1 cellular context compared by ENCODE assay signal in genomic region chr19:48955308-48955958, GRCh38.
TF ChIP-seq lines count a peak whose summit lies in the region.

No MANE protein-coding gene starts in this region.

TF ChIP-seq in HepG2, 621 proteins besides CTCF, POLR2A, EP300 and RAD21:
- 0 out of 2 replicates have a peak, but pooled peaks have one; percentile 2 for TF ChIP-seq KAT7 (CRISPR knock-in tag; IDR thresholded peaks at IDR 0.05; ENCODE audit: borderline replicate concordance)
- no peak for TF ChIP-seq KMT2B (CRISPR knock-in tag; IDR thresholded peaks at IDR 0.05)
- TF ChIP-seq, protein P1, sequence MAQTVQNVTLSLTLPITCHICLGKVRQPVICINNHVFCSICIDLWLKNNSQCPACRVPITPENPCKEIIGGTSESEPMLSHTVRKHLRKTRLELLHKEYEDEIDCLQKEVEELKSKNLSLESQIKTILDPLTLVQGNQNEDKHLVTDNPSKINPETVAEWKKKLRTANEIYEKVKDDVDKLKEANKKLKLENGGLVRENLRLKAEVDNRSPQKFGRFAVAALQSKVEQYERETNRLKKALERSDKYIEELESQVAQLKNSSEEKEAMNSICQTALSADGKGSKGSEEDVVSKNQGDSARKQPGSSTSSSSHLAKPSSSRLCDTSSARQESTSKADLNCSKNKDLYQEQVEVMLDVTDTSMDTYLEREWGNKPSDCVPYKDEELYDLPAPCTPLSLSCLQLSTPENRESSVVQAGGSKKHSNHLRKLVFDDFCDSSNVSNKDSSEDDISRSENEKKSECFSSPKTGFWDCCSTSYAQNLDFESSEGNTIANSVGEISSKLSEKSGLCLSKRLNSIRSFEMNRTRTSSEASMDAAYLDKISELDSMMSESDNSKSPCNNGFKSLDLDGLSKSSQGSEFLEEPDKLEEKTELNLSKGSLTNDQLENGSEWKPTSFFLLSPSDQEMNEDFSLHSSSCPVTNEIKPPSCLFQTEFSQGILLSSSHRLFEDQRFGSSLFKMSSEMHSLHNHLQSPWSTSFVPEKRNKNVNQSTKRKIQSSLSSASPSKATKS (CRISPR knock-in tag; IDR thresholded peaks at IDR 0.05) = no peak
- 0 out of 2 replicates have a peak, but pooled peaks have one; percentile 22 for TF ChIP-seq DPF2 (CRISPR knock-in tag; IDR thresholded peaks at IDR 0.05; ENCODE audit: borderline replicate concordance, low read depth)
- 0 out of 2 replicates have a peak, but pooled peaks have one; percentile 32 for TF ChIP-seq ZNF782 (CRISPR knock-in tag; IDR thresholded peaks at IDR 0.05; ENCODE audit: borderline replicate concordance)
- 0 out of 2 replicates have a peak, but pooled peaks have one; percentile 18 for TF ChIP-seq ISL2 (CRISPR knock-in tag; IDR thresholded peaks at IDR 0.05)
- 0 out of 2 replicates have a peak, but pooled peaks have one; percentile 28 for TF ChIP-seq SRY (CRISPR knock-in tag; IDR thresholded peaks at IDR 0.05)
- peak; percentile 37; the same call in 1 of the 2 replicates for TF ChIP-seq KDM5A (IDR thresholded peaks at IDR 0.05; ENCODE audit: borderline replicate concordance, low read length)
- no peak for TF ChIP-seq FOSL1 (CRISPR knock-in tag; IDR thresholded peaks at IDR 0.05; ENCODE audit: borderline replicate concordance)
- no peak for TF ChIP-seq EED (CRISPR knock-in tag; IDR thresholded peaks at IDR 0.05)
- no peak for TF ChIP-seq ZSCAN21 (CRISPR knock-in tag; IDR thresholded peaks at IDR 0.05; ENCODE audit: borderline replicate concordance)
- TF ChIP-seq, protein P2, sequence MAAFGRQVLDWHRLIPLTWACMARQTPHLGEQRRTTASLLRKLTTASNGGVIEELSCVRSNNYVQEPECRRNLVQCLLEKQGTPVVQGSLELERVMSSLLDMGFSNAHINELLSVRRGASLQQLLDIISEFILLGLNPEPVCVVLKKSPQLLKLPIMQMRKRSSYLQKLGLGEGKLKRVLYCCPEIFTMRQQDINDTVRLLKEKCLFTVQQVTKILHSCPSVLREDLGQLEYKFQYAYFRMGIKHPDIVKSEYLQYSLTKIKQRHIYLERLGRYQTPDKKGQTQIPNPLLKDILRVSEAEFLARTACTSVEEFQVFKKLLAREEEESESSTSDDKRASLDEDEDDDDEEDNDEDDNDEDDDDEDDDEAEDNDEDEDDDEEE (CRISPR knock-in tag; IDR thresholded peaks at IDR 0.05) = no peak
- TF ChIP-seq AGO2 (optimal IDR thresholded peaks at IDR 0.05; ENCODE audit: low read depth, low read length) = peak; percentile 16
- no peak for TF ChIP-seq NFIC (IDR thresholded peaks at IDR 0.05; ENCODE audit: low read length)
- TF ChIP-seq, protein P3, sequence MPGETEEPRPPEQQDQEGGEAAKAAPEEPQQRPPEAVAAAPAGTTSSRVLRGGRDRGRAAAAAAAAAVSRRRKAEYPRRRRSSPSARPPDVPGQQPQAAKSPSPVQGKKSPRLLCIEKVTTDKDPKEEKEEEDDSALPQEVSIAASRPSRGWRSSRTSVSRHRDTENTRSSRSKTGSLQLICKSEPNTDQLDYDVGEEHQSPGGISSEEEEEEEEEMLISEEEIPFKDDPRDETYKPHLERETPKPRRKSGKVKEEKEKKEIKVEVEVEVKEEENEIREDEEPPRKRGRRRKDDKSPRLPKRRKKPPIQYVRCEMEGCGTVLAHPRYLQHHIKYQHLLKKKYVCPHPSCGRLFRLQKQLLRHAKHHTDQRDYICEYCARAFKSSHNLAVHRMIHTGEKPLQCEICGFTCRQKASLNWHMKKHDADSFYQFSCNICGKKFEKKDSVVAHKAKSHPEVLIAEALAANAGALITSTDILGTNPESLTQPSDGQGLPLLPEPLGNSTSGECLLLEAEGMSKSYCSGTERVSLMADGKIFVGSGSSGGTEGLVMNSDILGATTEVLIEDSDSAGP (CRISPR knock-in tag; IDR thresholded peaks at IDR 0.05; ENCODE audit: borderline replicate concordance) = peak; percentile 8; the same call in 1 of the 2 replicates
- no peak; the same call in 1 of the 2 replicates for TF ChIP-seq ZMAT3 (CRISPR knock-in tag; conservative IDR thresholded peaks at IDR 0.05)
- TF ChIP-seq ZNF616 (CRISPR knock-in tag; IDR thresholded peaks at IDR 0.05; ENCODE audit: low read depth) = 0 out of 2 replicates have a peak, but pooled peaks have one; percentile 7
- TF ChIP-seq ZNF18 (CRISPR knock-in tag; IDR thresholded peaks at IDR 0.05; ENCODE audit: insufficient replicate concordance) = peak; percentile 37
- TF ChIP-seq SUZ12 (IDR thresholded peaks at IDR 0.05; ENCODE audit: low read depth, low read length) = no peak
- TF ChIP-seq RARG (CRISPR knock-in tag; IDR thresholded peaks at IDR 0.05; ENCODE audit: low read depth) = no peak
- 0 out of 2 replicates have a peak, but pooled peaks have one; percentile 8 for TF ChIP-seq ISX (CRISPR knock-in tag; conservative IDR thresholded peaks at IDR 0.05)
- 0 out of 2 replicates have a peak, but pooled peaks have one; percentile 0 for TF ChIP-seq DR1 (CRISPR knock-in tag; IDR thresholded peaks at IDR 0.05)
- peak; percentile 0; the same call in 1 of the 2 replicates for TF ChIP-seq MED1 (CRISPR knock-in tag; IDR thresholded peaks at IDR 0.05)
- TF ChIP-seq ZZZ3 (CRISPR knock-in tag; IDR thresholded peaks at IDR 0.05; ENCODE audit: borderline replicate concordance) = peak; percentile 74; the same call in 1 of the 2 replicates
- no peak for TF ChIP-seq ZNF576 (CRISPR knock-in tag; IDR thresholded peaks at IDR 0.05)
- 0 out of 2 replicates have a peak, but pooled peaks have one; percentile 14 for TF ChIP-seq ZNF431 (CRISPR knock-in tag; IDR thresholded peaks at IDR 0.05; ENCODE audit: borderline replicate concordance, low read depth)
- TF ChIP-seq ARNT2 (CRISPR knock-in tag; IDR thresholded peaks at IDR 0.05; ENCODE audit: low read depth) = 0 out of 2 replicates have a peak, but pooled peaks have one; percentile 46
- TF ChIP-seq ZNF513 (CRISPR knock-in tag; conservative IDR thresholded peaks at IDR 0.05) = no peak; the same call in 1 of the 2 replicates
- TF ChIP-seq MTA1 (CRISPR knock-in tag; IDR thresholded peaks at IDR 0.05; ENCODE audit: borderline replicate concordance) = 0 out of 2 replicates have a peak, but pooled peaks have one; percentile 25
- 0 out of 2 replicates have a peak, but pooled peaks have one; percentile 26 for TF ChIP-seq BRD4 (CRISPR knock-in tag; IDR thresholded peaks at IDR 0.05)
- peak; percentile 15 for TF ChIP-seq SRSF1 (optimal IDR thresholded peaks at IDR 0.05; ENCODE audit: low read depth, low read length)
- 0 out of 2 replicates have a peak, but pooled peaks have one; percentile 18 for TF ChIP-seq ZNF350 (CRISPR knock-in tag; IDR thresholded peaks at IDR 0.05; ENCODE audit: borderline replicate concordance, low read depth)
- TF ChIP-seq ZNF564 (CRISPR knock-in tag; IDR thresholded peaks at IDR 0.05) = no peak
- TF ChIP-seq ZNF615 (CRISPR knock-in tag; IDR thresholded peaks at IDR 0.05; ENCODE audit: borderline replicate concordance) = no peak
- TF ChIP-seq ZNF274 (CRISPR knock-in tag; IDR thresholded peaks at IDR 0.05) = 0 out of 2 replicates have a peak, but pooled peaks have one; percentile 16
- peak; percentile 59; the same call in 1 of the 2 replicates for TF ChIP-seq ZBTB7B (CRISPR knock-in tag; IDR thresholded peaks at IDR 0.05)
- peak; percentile 62; the same call in 1 of the 2 replicates for TF ChIP-seq MAF1 (CRISPR knock-in tag; IDR thresholded peaks at IDR 0.05; ENCODE audit: borderline replicate concordance)
- TF ChIP-seq, protein P4, sequence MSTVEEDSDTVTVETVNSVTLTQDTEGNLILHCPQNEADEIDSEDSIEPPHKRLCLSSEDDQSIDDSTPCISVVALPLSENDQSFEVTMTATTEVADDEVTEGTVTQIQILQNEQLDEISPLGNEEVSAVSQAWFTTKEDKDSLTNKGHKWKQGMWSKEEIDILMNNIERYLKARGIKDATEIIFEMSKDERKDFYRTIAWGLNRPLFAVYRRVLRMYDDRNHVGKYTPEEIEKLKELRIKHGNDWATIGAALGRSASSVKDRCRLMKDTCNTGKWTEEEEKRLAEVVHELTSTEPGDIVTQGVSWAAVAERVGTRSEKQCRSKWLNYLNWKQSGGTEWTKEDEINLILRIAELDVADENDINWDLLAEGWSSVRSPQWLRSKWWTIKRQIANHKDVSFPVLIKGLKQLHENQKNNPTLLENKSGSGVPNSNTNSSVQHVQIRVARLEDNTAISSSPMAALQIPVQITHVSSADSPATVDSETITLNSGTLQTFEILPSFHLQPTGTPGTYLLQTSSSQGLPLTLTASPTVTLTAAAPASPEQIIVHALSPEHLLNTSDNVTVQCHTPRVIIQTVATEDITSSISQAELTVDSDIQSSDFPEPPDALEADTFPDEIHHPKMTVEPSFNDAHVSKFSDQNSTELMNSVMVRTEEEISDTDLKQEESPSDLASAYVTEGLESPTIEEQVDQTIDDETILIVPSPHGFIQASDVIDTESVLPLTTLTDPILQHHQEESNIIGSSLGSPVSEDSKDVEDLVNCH (CRISPR knock-in tag; IDR thresholded peaks at IDR 0.05) = 0 out of 2 replicates have a peak, but pooled peaks have one; percentile 27
- TF ChIP-seq POLR2G (IDR thresholded peaks at IDR 0.05; ENCODE audit: low read depth, low read length) = peak; percentile 8; the same call in 1 of the 2 replicates
- TF ChIP-seq ZNF503 (CRISPR knock-in tag; IDR thresholded peaks at IDR 0.05) = peak; percentile 12; the same call in 1 of the 2 replicates
- peak; percentile 58 for TF ChIP-seq ZNF781 (CRISPR knock-in tag; IDR thresholded peaks at IDR 0.05; ENCODE audit: borderline replicate concordance, not compliant biosample characterization)
- TF ChIP-seq REL (CRISPR knock-in tag; conservative IDR thresholded peaks at IDR 0.05) = 0 out of 2 replicates have a peak, but pooled peaks have one; percentile 31
- peak; percentile 36; the same call in 1 of the 2 replicates for TF ChIP-seq ZXDC (CRISPR knock-in tag; IDR thresholded peaks at IDR 0.05)
